In genomic region chr10:77661100-77661499, GRCh38 we compare ENCODE assay signal across 15 cellular contexts. TPM values are rescaled to one million over a fixed set of nuclear protein-coding genes. Genes with fewer than 3 reads are reported as not detected.
"Had no signal": no experiment of that assay in that cellular context is flagged by ENCODE, and none has a peak within 500 bp of the region (broad histone marks: within the 10 kb centered on the region; RNA-seq: fewer than 3 reads in every experiment).

No MANE protein-coding gene starts in this region.

- H3K4me3 Mint-ChIP-seq: activated naive CD4-positive, alpha-beta T cell treated with anti-CD3 and anti-CD28 coated beads, Interleukin-2, amount 50 U/mL, for 24 hours; naive thymus-derived CD4-positive, alpha-beta T cell; stimulated activated memory B cell treated with anti-CD40 and anti-IgM and Interleukin-4, amounts not matched to agents 10 μg/mL and 1 μg/mL and 100 μg/mL, for 72 hours had no signal

- H3K27ac ChIP-seq: esophagus squamous epithelium, tibial artery had no signal

- H3K4me1 ChIP-seq: esophagus squamous epithelium, tibial artery had no signal

- H3K36me3 ChIP-seq: esophagus squamous epithelium, tibial artery had no signal

- H3K36me3 Mint-ChIP-seq: activated naive CD4-positive, alpha-beta T cell treated with anti-CD3 and anti-CD28 coated beads, Interleukin-2, amount 50 U/mL, for 24 hours; naive thymus-derived CD4-positive, alpha-beta T cell; stimulated activated memory B cell treated with anti-CD40 and anti-IgM and Interleukin-4, amounts not matched to agents 10 μg/mL and 1 μg/mL and 100 μg/mL, for 72 hours had no signal

- DNase-seq: activated T-cell treated with anti-CD3 and anti-CD28 coated beads, Interleukin-2, amount 50 U/mL, for 1 hour; amygdala; esophagus squamous epithelium; foreskin fibroblast; glutamatergic neuron; left colon; naive thymus-derived CD4-positive, alpha-beta T cell; right cardiac atrium; stimulated activated CD4-positive, alpha-beta T cell treated with anti-CD3 and anti-CD28 coated beads, Interleukin-1b, Interleukin-23, amount 100 ng/mL, for 48 hours; T-helper 2 cell; tibial artery had no signal

- H3K27me3 ChIP-seq: tibial artery had no signal

- H3K27ac Mint-ChIP-seq: activated naive CD4-positive, alpha-beta T cell treated with anti-CD3 and anti-CD28 coated beads, Interleukin-2, amount 50 U/mL, for 24 hours; naive thymus-derived CD4-positive, alpha-beta T cell; stimulated activated memory B cell treated with anti-CD40 and anti-IgM and Interleukin-4, amounts not matched to agents 10 μg/mL and 1 μg/mL and 100 μg/mL, for 72 hours had no signal

- FAIRE-seq: TTC549 had no signal

- ATAC-seq: left colon; naive thymus-derived CD4-positive, alpha-beta T cell; right cardiac atrium; stimulated activated memory B cell treated with anti-CD40 and anti-IgM and Interleukin-4, amounts not matched to agents 10 μg/mL and 1 μg/mL and 100 μg/mL, for 72 hours had no signal

- H3K4me1 Mint-ChIP-seq: activated naive CD4-positive, alpha-beta T cell treated with anti-CD3 and anti-CD28 coated beads, Interleukin-2, amount 50 U/mL, for 24 hours; naive thymus-derived CD4-positive, alpha-beta T cell; stimulated activated memory B cell treated with anti-CD40 and anti-IgM and Interleukin-4, amounts not matched to agents 10 μg/mL and 1 μg/mL and 100 μg/mL, for 72 hours had no signal

- H3K4me3 ChIP-seq: esophagus squamous epithelium, tibial artery had no signal

- H3K9me3 Mint-ChIP-seq: activated naive CD4-positive, alpha-beta T cell treated with anti-CD3 and anti-CD28 coated beads, Interleukin-2, amount 50 U/mL, for 24 hours had no signal

RNA-seq across cellular contexts. Expression of gene KCNMA1, which starts 23.5 kb away (rescaled TPM):
- total RNA-seq: lung microvascular endothelial cell had no signal
